1 cellular context compared by ENCODE assay signal in genomic region chr18:80034068-80034851, GRCh38.
TF ChIP-seq lines count a peak whose summit lies in the region.

RBFA (plus strand) TSS chr18:80034434; CDS start chr18:80034496, 62 bp downstream.

TF ChIP-seq in K562, 482 proteins besides CTCF, POLR2A, EP300 and RAD21 (continued from another document):
- TF ChIP-seq, protein P1, sequence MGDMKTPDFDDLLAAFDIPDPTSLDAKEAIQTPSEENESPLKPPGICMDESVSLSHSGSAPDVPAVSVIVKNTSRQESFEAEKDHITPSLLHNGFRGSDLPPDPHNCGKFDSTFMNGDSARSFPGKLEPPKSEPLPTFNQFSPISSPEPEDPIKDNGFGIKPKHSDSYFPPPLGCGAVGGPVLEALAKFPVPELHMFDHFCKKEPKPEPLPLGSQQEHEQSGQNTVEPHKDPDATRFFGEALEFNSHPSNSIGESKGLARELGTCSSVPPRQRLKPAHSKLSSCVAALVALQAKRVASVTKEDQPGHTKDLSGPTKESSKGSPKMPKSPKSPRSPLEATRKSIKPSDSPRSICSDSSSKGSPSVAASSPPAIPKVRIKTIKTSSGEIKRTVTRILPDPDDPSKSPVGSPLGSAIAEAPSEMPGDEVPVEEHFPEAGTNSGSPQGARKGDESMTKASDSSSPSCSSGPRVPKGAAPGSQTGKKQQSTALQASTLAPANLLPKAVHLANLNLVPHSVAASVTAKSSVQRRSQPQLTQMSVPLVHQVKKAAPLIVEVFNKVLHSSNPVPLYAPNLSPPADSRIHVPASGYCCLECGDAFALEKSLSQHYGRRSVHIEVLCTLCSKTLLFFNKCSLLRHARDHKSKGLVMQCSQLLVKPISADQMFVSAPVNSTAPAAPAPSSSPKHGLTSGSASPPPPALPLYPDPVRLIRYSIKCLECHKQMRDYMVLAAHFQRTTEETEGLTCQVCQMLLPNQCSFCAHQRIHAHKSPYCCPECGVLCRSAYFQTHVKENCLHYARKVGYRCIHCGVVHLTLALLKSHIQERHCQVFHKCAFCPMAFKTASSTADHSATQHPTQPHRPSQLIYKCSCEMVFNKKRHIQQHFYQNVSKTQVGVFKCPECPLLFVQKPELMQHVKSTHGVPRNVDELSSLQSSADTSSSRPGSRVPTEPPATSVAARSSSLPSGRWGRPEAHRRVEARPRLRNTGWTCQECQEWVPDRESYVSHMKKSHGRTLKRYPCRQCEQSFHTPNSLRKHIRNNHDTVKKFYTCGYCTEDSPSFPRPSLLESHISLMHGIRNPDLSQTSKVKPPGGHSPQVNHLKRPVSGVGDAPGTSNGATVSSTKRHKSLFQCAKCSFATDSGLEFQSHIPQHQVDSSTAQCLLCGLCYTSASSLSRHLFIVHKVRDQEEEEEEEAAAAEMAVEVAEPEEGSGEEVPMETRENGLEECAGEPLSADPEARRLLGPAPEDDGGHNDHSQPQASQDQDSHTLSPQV (IDR thresholded peaks at IDR 0.05) = 0 out of 2 replicates have a peak, but pooled peaks have one; percentile 31
- 0 out of 2 replicates have a peak, but pooled peaks have one; percentile 45 for TF ChIP-seq SMAD4 (CRISPR knock-in tag; conservative IDR thresholded peaks at IDR 0.05)
- no peak for TF ChIP-seq NFIC (IDR thresholded peaks at IDR 0.05)
- TF ChIP-seq MNT (conservative IDR thresholded peaks at IDR 0.05) = peak; percentile 92 to 97
- peak; percentile 80 for TF ChIP-seq EGR1 (conservative IDR thresholded peaks at IDR 0.05)
- TF ChIP-seq POLR2B (IDR thresholded peaks at IDR 0.05; ENCODE audit: low read depth, partially characterized antibody) = peak; percentile 29
- TF ChIP-seq TAF1 (IDR thresholded peaks at IDR 0.05; ENCODE audit: control insufficient read depth, extremely low read depth, insufficient read depth, low read length, severe bottlenecking) = peak; percentile 26
- TF ChIP-seq NBN (IDR thresholded peaks at IDR 0.05; ENCODE audit: low read depth) = peak; percentile 42; the same call in 1 of the 2 replicates
- TF ChIP-seq ZFX (CRISPR knock-in tag; IDR thresholded peaks at IDR 0.05) = peak; percentile 95
- peak; percentile 79 for TF ChIP-seq CTBP1 (IDR thresholded peaks at IDR 0.05; ENCODE audit: borderline replicate concordance)
- no peak for TF ChIP-seq TGIF2 (CRISPR knock-in tag; IDR thresholded peaks at IDR 0.05)
- TF ChIP-seq CXXC5 (CRISPR knock-in tag; IDR thresholded peaks at IDR 0.05) = peak; percentile 74
- TF ChIP-seq, protein P2, sequence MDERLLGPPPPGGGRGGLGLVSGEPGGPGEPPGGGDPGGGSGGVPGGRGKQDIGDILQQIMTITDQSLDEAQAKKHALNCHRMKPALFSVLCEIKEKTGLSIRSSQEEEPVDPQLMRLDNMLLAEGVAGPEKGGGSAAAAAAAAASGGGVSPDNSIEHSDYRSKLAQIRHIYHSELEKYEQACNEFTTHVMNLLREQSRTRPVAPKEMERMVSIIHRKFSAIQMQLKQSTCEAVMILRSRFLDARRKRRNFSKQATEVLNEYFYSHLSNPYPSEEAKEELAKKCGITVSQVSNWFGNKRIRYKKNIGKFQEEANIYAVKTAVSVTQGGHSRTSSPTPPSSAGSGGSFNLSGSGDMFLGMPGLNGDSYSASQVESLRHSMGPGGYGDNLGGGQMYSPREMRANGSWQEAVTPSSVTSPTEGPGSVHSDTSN (CRISPR knock-in tag; IDR thresholded peaks at IDR 0.05; ENCODE audit: low read depth) = no peak
- TF ChIP-seq, protein P2 (tag; conservative IDR thresholded peaks at IDR 0.05; ENCODE audit: low read depth) = no peak
- TF ChIP-seq ZNF551 (CRISPR knock-in tag; IDR thresholded peaks at IDR 0.05) = no peak
- no peak for TF ChIP-seq NCOA1 (IDR thresholded peaks at IDR 0.05; ENCODE audit: low read depth)
- no peak for TF ChIP-seq XRCC3 (IDR thresholded peaks at IDR 0.05)
- TF ChIP-seq CREB3L1 (IDR thresholded peaks at IDR 0.05; ENCODE audit: borderline replicate concordance, low read depth) = 0 out of 2 replicates have a peak, but pooled peaks have one; percentile 43
